26 cellular contexts compared by ENCODE assay signal in genomic region chr2:229633546-229633945, GRCh38.
"Had no signal": no experiment of that assay in that cellular context is flagged by ENCODE, and none has a peak within 500 bp of the region (broad histone marks: within the 10 kb centered on the region; RNA-seq: fewer than 3 reads in every experiment).

No MANE protein-coding gene starts in this region.

- H3K9me3 ChIP-seq: adrenal gland, breast epithelium had no signal

- H3K9me3 Mint-ChIP-seq: activated CD8-positive, alpha-beta T cell treated with anti-CD3 and anti-CD28 coated beads for 36 hours; activated naive CD4-positive, alpha-beta T cell treated with anti-CD3 and anti-CD28 coated beads, Interleukin-2, amount 10 ng/mL, durations not matched to agents 7 days and 5 days; activated naive CD8-positive, alpha-beta T cell treated with anti-CD3 and anti-CD28 coated beads, Interleukin-2, amount 10 ng/mL, durations not matched to agents 7 days and 5 days; activated T-helper 2 cell treated with anti-CD3 and anti-CD28 coated beads, Interferon-gamma antibody, Interleukin-2, Interleukin-4, amounts not matched to agents 10 μg/mL and 5 μg/mL and 100 μg/mL, durations not matched to agents 14 hours and 24 hours and 36 hours; IgD-negative memory B cell; T-cell had no signal

- H3K36me3 Mint-ChIP-seq: activated naive CD4-positive, alpha-beta T cell treated with anti-CD3 and anti-CD28 coated beads, Interleukin-2, amount 10 ng/mL, durations not matched to agents 7 days and 5 days; activated naive CD8-positive, alpha-beta T cell treated with anti-CD3 and anti-CD28 coated beads, Interleukin-2, amount 10 ng/mL, durations not matched to agents 7 days and 5 days; IgD-negative memory B cell; T-cell had no signal

- H3K27me3 ChIP-seq: adrenal gland, breast epithelium had no signal

- ATAC-seq: activated CD8-positive, alpha-beta T cell treated with anti-CD3 and anti-CD28 coated beads for 36 hours; activated T-cell treated with anti-CD3 and anti-CD28 coated beads, Interleukin-2, amount 50 U/mL, for 72 hours; T-cell had no signal

- H3K4me1 Mint-ChIP-seq: activated naive CD4-positive, alpha-beta T cell treated with anti-CD3 and anti-CD28 coated beads, Interleukin-2, amount 10 ng/mL, durations not matched to agents 7 days and 5 days; activated naive CD8-positive, alpha-beta T cell treated with anti-CD3 and anti-CD28 coated beads, Interleukin-2, amount 10 ng/mL, durations not matched to agents 7 days and 5 days; IgD-negative memory B cell; T-cell had no signal

- H3K4me3 ChIP-seq: adrenal gland, breast epithelium, PC-9 had no signal

- H3K27ac Mint-ChIP-seq: activated CD8-positive, alpha-beta T cell treated with anti-CD3 and anti-CD28 coated beads for 36 hours; activated naive CD4-positive, alpha-beta T cell treated with anti-CD3 and anti-CD28 coated beads, Interleukin-2, amount 10 ng/mL, durations not matched to agents 7 days and 5 days; activated naive CD8-positive, alpha-beta T cell treated with anti-CD3 and anti-CD28 coated beads, Interleukin-2, amount 10 ng/mL, durations not matched to agents 7 days and 5 days; activated T-cell treated with anti-CD3 and anti-CD28 coated beads, Interleukin-2, amount 50 U/mL, for 72 hours; activated T-helper 2 cell treated with anti-CD3 and anti-CD28 coated beads, Interferon-gamma antibody, Interleukin-2, Interleukin-4, amounts not matched to agents 10 μg/mL and 5 μg/mL and 100 μg/mL, durations not matched to agents 14 hours and 24 hours and 36 hours; IgD-negative memory B cell; T-cell had no signal

- DNase-seq: activated CD4-positive, alpha-beta T cell treated with anti-CD3 and anti-CD28 coated beads for 4 hours; activated CD8-positive, alpha-beta memory T cell treated with anti-CD3 and anti-CD28 coated beads, Interleukin-2, amount 50 U/mL, for 4 hours; activated CD8-positive, alpha-beta T cell treated with anti-CD3 and anti-CD28 coated beads for 36 hours; activated gamma-delta T cell treated with Interleukin-2 at 50 U/mL for 16 hours; activated naive CD4-positive, alpha-beta T cell treated with anti-CD3 and anti-CD28 coated beads, Interleukin-2, amount 10 ng/mL, durations not matched to agents 7 days and 5 days; activated naive CD8-positive, alpha-beta T cell treated with anti-CD3 and anti-CD28 coated beads, Interleukin-2, amount 10 ng/mL, durations not matched to agents 7 days and 5 days; activated T-cell treated with anti-CD3 and anti-CD28 coated beads, Interleukin-2, amount 50 U/mL, for 72 hours; adrenal gland; KG1; NCI-H1048; NCI-H146; NCI-H187 treated with DMSO at 0.1 percent for 48 hours; NCI-H2081 treated with DMSO at 0.1 percent for 48 hours; NCI-H2171 treated with DMSO at 0.1 percent for 48 hours; NCI-H226; NCI-H526; NCI-H774; PC-9; SIG-M5; T-cell; T-helper 2 cell; T1000 had no signal

- H3K27ac ChIP-seq: adrenal gland, breast epithelium, PC-9, VCaP had no signal

- H3K4me3 Mint-ChIP-seq: activated CD8-positive, alpha-beta T cell treated with anti-CD3 and anti-CD28 coated beads for 36 hours; activated naive CD4-positive, alpha-beta T cell treated with anti-CD3 and anti-CD28 coated beads, Interleukin-2, amount 10 ng/mL, durations not matched to agents 7 days and 5 days; activated naive CD8-positive, alpha-beta T cell treated with anti-CD3 and anti-CD28 coated beads, Interleukin-2, amount 10 ng/mL, durations not matched to agents 7 days and 5 days; activated T-cell treated with anti-CD3 and anti-CD28 coated beads, Interleukin-2, amount 50 U/mL, for 72 hours; IgD-negative memory B cell; T-cell had no signal

- H3K4me2 ChIP-seq: PC-9 had no signal

- H2AFZ ChIP-seq: PC-9 had no signal

- H3K4me1 ChIP-seq: adrenal gland, breast epithelium had no signal

- H3K36me3 ChIP-seq: adrenal gland, breast epithelium had no signal
